ENCODE assay signal across 8 cellular contexts in the genomic region with DNA sequence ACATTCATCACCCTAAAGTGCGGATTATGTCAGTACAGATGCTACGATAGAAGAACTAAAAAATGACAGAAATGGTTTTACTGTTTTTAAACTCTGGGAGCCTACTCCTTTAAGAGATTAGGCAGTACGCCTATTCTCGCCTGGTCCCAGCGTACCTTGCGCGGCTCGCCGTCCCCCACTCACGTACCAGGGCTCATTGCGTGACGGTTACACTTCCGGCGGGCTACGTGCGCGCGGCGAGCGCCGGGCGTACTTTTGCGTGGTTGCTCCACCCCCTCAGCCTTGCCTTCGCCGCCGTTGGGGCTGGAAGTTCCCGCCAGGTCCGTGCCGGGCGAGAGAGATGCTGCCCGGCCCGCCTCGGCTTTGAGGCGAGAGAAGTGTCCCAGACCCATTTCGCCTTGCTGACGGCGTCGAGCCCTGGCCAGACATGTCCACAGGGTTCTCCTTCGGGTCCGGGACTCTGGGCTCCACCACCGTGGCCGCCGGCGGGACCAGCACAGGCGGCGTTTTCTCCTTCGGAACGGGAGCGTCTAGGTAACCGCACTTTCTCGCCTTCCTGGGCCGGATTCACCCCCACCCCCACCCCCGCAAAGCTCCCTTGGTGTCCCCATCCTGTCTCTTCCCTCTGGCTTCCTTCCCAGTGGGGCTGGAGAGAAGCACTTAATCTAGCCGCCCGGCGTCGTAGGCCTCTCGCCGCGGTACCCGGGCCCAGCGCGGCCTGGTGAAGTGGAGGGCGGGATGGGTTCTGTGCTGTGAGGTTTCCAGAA. TPM values are rescaled to one million over a fixed set of nuclear protein-coding genes. Genes with fewer than 3 reads are reported as not detected.
DNase-seq lines count a peak whose midpoint lies in the region; ATAC-seq and TF ChIP-seq lines count a peak whose summit lies in the region.

A gene with protein sequence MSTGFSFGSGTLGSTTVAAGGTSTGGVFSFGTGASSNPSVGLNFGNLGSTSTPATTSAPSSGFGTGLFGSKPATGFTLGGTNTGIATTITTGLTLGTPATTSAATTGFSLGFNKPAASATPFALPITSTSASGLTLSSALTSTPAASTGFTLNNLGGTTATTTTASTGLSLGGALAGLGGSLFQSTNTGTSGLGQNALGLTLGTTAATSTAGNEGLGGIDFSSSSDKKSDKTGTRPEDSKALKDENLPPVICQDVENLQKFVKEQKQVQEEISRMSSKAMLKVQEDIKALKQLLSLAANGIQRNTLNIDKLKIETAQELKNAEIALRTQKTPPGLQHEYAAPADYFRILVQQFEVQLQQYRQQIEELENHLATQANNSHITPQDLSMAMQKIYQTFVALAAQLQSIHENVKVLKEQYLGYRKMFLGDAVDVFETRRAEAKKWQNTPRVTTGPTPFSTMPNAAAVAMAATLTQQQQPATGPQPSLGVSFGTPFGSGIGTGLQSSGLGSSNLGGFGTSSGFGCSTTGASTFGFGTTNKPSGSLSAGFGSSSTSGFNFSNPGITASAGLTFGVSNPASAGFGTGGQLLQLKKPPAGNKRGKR (plus strand): TSS at position 279 of the 767 bp plus-strand sequence. CDS start 149 bp downstream, at position 428.

- peaks cover 7% of the 10 kb centered on the region for H3K36me3 Mint-ChIP-seq in type B pancreatic cell

- DNase-seq in GM13976 (ENCODE audit: low spot score) (peak; percentile 92), NCI-H146 treated with DMSO at 0.1 percent for 48 hours (lab: John Stamatoyannopoulos, UW; ENCODE audit: unreplicated experiment) (peak; percentile 76), amniotic epithelial cell (ENCODE audit: low read depth) (peak; percentile 94), heart left ventricle (peak; percentile 95 to 98 (median 96)), pons (ENCODE audit: low spot score) (peak; percentile 94), type B pancreatic cell (ENCODE audit: extremely low spot score, unreplicated experiment) (peak; percentile 94)

- peaks cover 0 to 40% (median 14%) of the 10 kb centered on the region in 12 donors for H3K4me1 ChIP-seq in heart left ventricle

- intact Hi-C loops in T-helper 1 cell treated with Interleukin-12 subunit alpha and Interleukin-12 subunit beta and Interleukin-4 antibody, amounts not matched to agents 30 ng/mL and 1 ng/mL, for 36 hours (cut with micrococcal nuclease) = loop anchor here (1.0 to 10.0 kb wide), 15 partner anchors 9 to 1953 kb away; a partner anchor contains a TSS
- intact Hi-C loops in heart left ventricle (cut with DNase I) = loop anchor here in 2 of 10 donors (2.0 kb wide), 1 partner anchor 15 kb away; a partner anchor contains a TSS

- peak in 1 of 2 donors; percentile 84 for TF ChIP-seq POLR2A in heart left ventricle (IDR thresholded peaks at IDR 0.05)

- no peaks in the 10 kb centered on the region for H3K9me3 ChIP-seq in heart left ventricle

- H3K36me3 ChIP-seq in heart left ventricle = peaks cover 0 to 23% (median 6%) of the 10 kb centered on the region in 9 donors

- H3K4me1 Mint-ChIP-seq in type B pancreatic cell (ENCODE audit: unreplicated experiment) = peaks cover 20% of the 10 kb centered on the region

- H3K27ac ChIP-seq in heart left ventricle = peak within 1 kb of the TSS; percentile 74 to 97 (median 88)

- peak within 1 kb of the TSS; percentile 95 for H3K4me3 Mint-ChIP-seq in type B pancreatic cell

- 0 to 1% (median 0%) methylated on average over 57 to 64 of the region's 64 CpGs for WGBS in heart left ventricle, 4 donors

- in situ Hi-C loops in GM13976 (cut with MboI; ENCODE audit: low sequenced_read_pairs, unreplicated experiment) = no loop called here

- H3K4me3 ChIP-seq in heart left ventricle = peak within 1 kb of the TSS; percentile 65 to 95 (median 82)

- H3K27me3 Mint-ChIP-seq in type B pancreatic cell = peaks cover 20% of the 10 kb centered on the region

- peak within 1 kb of the TSS; percentile 91 for H3K27ac Mint-ChIP-seq in type B pancreatic cell

- ATAC-seq in HG02870 (IDR thresholded peaks at IDR 0.05; ENCODE audit: unreplicated experiment) (peak; percentile 97), heart left ventricle (peak; percentile 100)

- peaks cover 0 to 7% (median 0%) of the 10 kb centered on the region in 9 donors for H3K27me3 ChIP-seq in heart left ventricle

- no peak for TF ChIP-seq CTCF in GM13976 (IDR thresholded peaks at IDR 0.05; ENCODE audit: borderline replicate concordance, control extremely low read depth, extremely low read depth, insufficient read depth, missing control alignments)
- no peak for TF ChIP-seq CTCF in heart left ventricle (IDR thresholded peaks at IDR 0.05)
- TF ChIP-seq CTCF in type B pancreatic cell (conservative IDR thresholded peaks at IDR 0.05) = no peak

- no peaks in the 10 kb centered on the region for H3K9me3 Mint-ChIP-seq in type B pancreatic cell

RNA-seq across cellular contexts. Expression of the gene that starts here (rescaled TPM):
- 84.2 and 94.3 TPM in 2 replicates for total RNA-seq in T-helper 1 cell treated with Interleukin-12 subunit alpha and Interleukin-12 subunit beta and Interleukin-4 antibody, amounts not matched to agents 30 ng/mL and 1 ng/mL, for 36 hours
- total RNA-seq in heart left ventricle (10 to 100 TPM; 18.3 to 39.1 (median 24.4) TPM), type B pancreatic cell (ENCODE audit: low replicate concordance) (49.8 and 56.2 TPM in 2 replicates)
- 10 to 100 TPM in 1 of 2 donors, 1 to 10 TPM in 1; 7.0 to 20.1 TPM for polyA plus RNA-seq in heart left ventricle

Comparison
In these comparisons a context has a peak if more than half of its experiments do, and no peak if none do; other contexts are left out.
1. Peak in every context shown above with its lines: DNase-seq, ATAC-seq, H3K4me3 ChIP-seq and H3K27ac ChIP-seq.